In the genomic region with DNA sequence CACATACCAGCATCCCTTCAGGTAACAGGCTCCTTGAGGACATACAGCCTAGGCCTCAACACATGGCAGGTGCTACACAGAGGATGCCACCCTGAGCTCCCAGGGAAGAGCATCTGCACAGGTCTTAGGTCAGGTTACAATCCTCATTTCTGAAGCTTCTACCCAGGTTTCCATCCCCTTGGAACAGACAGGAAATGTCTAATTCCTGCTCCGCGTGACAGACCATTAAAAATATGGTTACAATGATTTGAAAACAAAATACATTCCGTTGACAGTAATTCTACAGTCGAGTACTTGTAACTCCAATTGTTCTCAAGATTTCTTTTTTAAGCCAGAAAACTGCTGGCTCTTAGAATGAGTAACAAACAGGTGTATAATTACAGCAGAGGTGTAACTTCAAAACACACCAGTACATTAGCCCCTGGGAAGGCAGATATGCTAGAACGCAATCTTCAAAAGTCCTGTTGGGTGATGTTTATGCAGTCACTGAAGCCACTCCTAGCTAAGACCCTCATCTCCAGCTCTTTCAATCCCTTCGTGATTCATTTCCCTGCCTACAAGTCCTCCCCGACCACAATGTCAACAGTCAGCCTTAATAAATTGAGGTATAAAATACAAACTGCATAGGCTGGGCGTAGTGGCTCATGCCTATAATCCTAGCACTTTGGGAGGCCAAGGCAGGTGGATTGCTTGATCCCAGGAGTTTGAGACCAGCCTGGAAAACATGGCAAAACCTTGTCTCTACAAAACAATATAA, we compare ENCODE assay signal across 27 cellular contexts. TPM values are rescaled to one million over a fixed set of nuclear protein-coding genes. Genes with fewer than 3 reads are reported as not detected.
DNase-seq lines count a peak whose midpoint lies in the region; ATAC-seq and TF ChIP-seq lines count a peak whose summit lies in the region.
"Had no signal": no experiment of that assay in that cellular context is flagged by ENCODE, and none has a peak within 500 bp of the region (broad histone marks: within the 10 kb centered on the region; RNA-seq: fewer than 3 reads in every experiment).

No MANE protein-coding gene starts in this region.

- no peak overlapping the region for H3K4me3 Mint-ChIP-seq in CD8-positive, alpha-beta T cell
- no peak overlapping the region for H3K4me3 Mint-ChIP-seq in glutamatergic neuron (ENCODE audit: unreplicated experiment)
- H3K4me3 Mint-ChIP-seq: activated naive CD8-positive, alpha-beta T cell; activated T-helper 1 cell treated with anti-CD3 and anti-CD28 coated beads, Interleukin-12 subunit alpha, Interleukin-12 subunit beta, Interleukin-2, Interleukin-4 antibody, amounts not matched to agents 30 ng/mL and 10 ng/mL and 1 ng/mL, durations not matched to agents 14 hours and 24 hours and 36 hours; brain; CD4-positive, alpha-beta T cell had no signal

- H3K9me3 Mint-ChIP-seq in CD8-positive, alpha-beta T cell: no peaks in the 10 kb centered on the region
- peaks cover 3% of the 10 kb centered on the region for H3K9me3 Mint-ChIP-seq in glutamatergic neuron (ENCODE audit: unreplicated experiment)
- H3K9me3 Mint-ChIP-seq: activated T-helper 1 cell treated with anti-CD3 and anti-CD28 coated beads, Interleukin-12 subunit alpha, Interleukin-12 subunit beta, Interleukin-2, Interleukin-4 antibody, amounts not matched to agents 30 ng/mL and 10 ng/mL and 1 ng/mL, durations not matched to agents 14 hours and 24 hours and 36 hours; brain; CD4-positive, alpha-beta T cell had no signal

- H3K27ac Mint-ChIP-seq in CD8-positive, alpha-beta T cell: peak overlapping the region; percentile 15
- peak overlapping the region; percentile 23 for H3K27ac Mint-ChIP-seq in glutamatergic neuron (ENCODE audit: unreplicated experiment)
- H3K27ac Mint-ChIP-seq: activated naive CD8-positive, alpha-beta T cell; activated T-helper 1 cell treated with anti-CD3 and anti-CD28 coated beads, Interleukin-12 subunit alpha, Interleukin-12 subunit beta, Interleukin-2, Interleukin-4 antibody, amounts not matched to agents 30 ng/mL and 10 ng/mL and 1 ng/mL, durations not matched to agents 14 hours and 24 hours and 36 hours; CD4-positive, alpha-beta T cell had no signal

- peaks cover 11% of the 10 kb centered on the region for H3K36me3 ChIP-seq in CD8-positive, alpha-beta T cell (ENCODE audit: insufficient read depth, low read length)
- H3K36me3 ChIP-seq: colonic mucosa had no signal

- H3K9me3 ChIP-seq in CD8-positive, alpha-beta T cell (ENCODE audit: low read length): no peaks in the 10 kb centered on the region
- H3K9me3 ChIP-seq: colonic mucosa, SK-N-SH, stomach, upper lobe of left lung had no signal

- intact Hi-C loops in CD8-positive, alpha-beta T cell (cut with DNase I, micrococcal nuclease): no loop called here

- POLR2A ChIA-PET in CD8-positive, alpha-beta T cell (lab: Charles Lee): no interaction called here

- no peaks in the 10 kb centered on the region for H3K27me3 Mint-ChIP-seq in CD8-positive, alpha-beta T cell (ENCODE audit: low read depth)
- no peaks in the 10 kb centered on the region for H3K27me3 Mint-ChIP-seq in glutamatergic neuron (ENCODE audit: unreplicated experiment)
- H3K27me3 Mint-ChIP-seq: activated naive CD8-positive, alpha-beta T cell; brain; CD4-positive, alpha-beta T cell had no signal

- H3K36me3 Mint-ChIP-seq in CD8-positive, alpha-beta T cell: peaks cover 20% of the 10 kb centered on the region
- no peaks in the 10 kb centered on the region for H3K36me3 Mint-ChIP-seq in glutamatergic neuron (ENCODE audit: unreplicated experiment)
- H3K36me3 Mint-ChIP-seq: activated naive CD8-positive, alpha-beta T cell; brain had no signal

- peaks cover 11% of the 10 kb centered on the region for H3K4me1 ChIP-seq in CD8-positive, alpha-beta T cell (ENCODE audit: insufficient read depth, low read length)
- H3K4me1 ChIP-seq: colonic mucosa had no signal

- no peak for TF ChIP-seq CTCF in CD8-positive, alpha-beta T cell (IDR thresholded peaks at IDR 0.05)
- TF ChIP-seq CTCF in glutamatergic neuron (IDR thresholded peaks at IDR 0.05; ENCODE audit: partially characterized antibody, unreplicated experiment): no peak

- no peaks in the 10 kb centered on the region for H3K27me3 ChIP-seq in CD8-positive, alpha-beta T cell (ENCODE audit: insufficient read depth, low read length)
- H3K27me3 ChIP-seq: colonic mucosa, stomach, upper lobe of left lung had no signal

- no peak overlapping the region for H3K4me3 ChIP-seq in CD8-positive, alpha-beta T cell (ENCODE audit: low read depth, low read length)
- H3K4me3 ChIP-seq: colonic mucosa, lung, stomach, upper lobe of left lung had no signal

- DNase-seq in CD8-positive, alpha-beta T cell: no peak
- peak; percentile 40 for DNase-seq in ELR (ENCODE audit: low read depth)
- peak; percentile 65 for DNase-seq in NCI-H69 (lab: John Stamatoyannopoulos, UW)
- no peak for DNase-seq in glutamatergic neuron
- DNase-seq in central memory CD4-positive, alpha-beta T cell: no peak
- DNase-seq: activated CD8-positive, alpha-beta memory T cell treated with anti-CD3 and anti-CD28 coated beads for 24 hours; CD4-positive, alpha-beta T cell; colonic mucosa; hippocampal formation; islet precursor cell; Kasumi-1; NCI-H1105 treated with DMSO at 0.1 percent for 48 hours; NCI-H345; SK-N-SH; stimulated activated CD4-positive, alpha-beta T cell treated with anti-CD3 and anti-CD28 coated beads, Interleukin-4, amount 100 ng/mL, for 4 hours; stomach; T1000; upper lobe of left lung had no signal

- peaks cover 58% of the 10 kb centered on the region for H3K4me1 Mint-ChIP-seq in CD8-positive, alpha-beta T cell (ENCODE audit: low read depth)
- H3K4me1 Mint-ChIP-seq in glutamatergic neuron (ENCODE audit: low read depth, unreplicated experiment): peaks cover 10% of the 10 kb centered on the region

- CTCF ChIA-PET in CD8-positive, alpha-beta T cell (lab: Charles Lee): no interaction called here

- no peak overlapping the region for H3K27ac ChIP-seq in CD8-positive, alpha-beta T cell (ENCODE audit: low read depth, low read length)
- H3K27ac ChIP-seq: colonic mucosa, RWPE1, stomach, upper lobe of left lung had no signal

- ATAC-seq in CD8-positive, alpha-beta T cell: no peak
- no peak for ATAC-seq in GM19351 (IDR thresholded peaks at IDR 0.05; ENCODE audit: unreplicated experiment)
- no peak for ATAC-seq in HG02870 (IDR thresholded peaks at IDR 0.05; ENCODE audit: unreplicated experiment)
- no peak for ATAC-seq in HG02588 (IDR thresholded peaks at IDR 0.05; ENCODE audit: unreplicated experiment)
- ATAC-seq: activated CD4-positive, CD25-positive, alpha-beta regulatory T cell treated with anti-CD3 and anti-CD28 coated beads, Interleukin-2, amount 50 U/mL, for 24 hours had no signal

RNA-seq across cellular contexts. Expression of a gene that starts 11.6 kb away (rescaled TPM):
- total RNA-seq in CD8-positive, alpha-beta T cell: 10 to 100 TPM; 40.3 to 45.6 TPM
- 46.2 TPM for total RNA-seq in glutamatergic neuron (ENCODE audit: unreplicated experiment)

RNA-seq across cellular contexts. Expression of a gene that starts 12.2 kb away (rescaled TPM):
- 100 to 1,000 TPM; 171 to 177 TPM for total RNA-seq in CD8-positive, alpha-beta T cell
- 47.2 TPM for total RNA-seq in glutamatergic neuron (ENCODE audit: unreplicated experiment)

Comparison
In these comparisons a context has a peak if more than half of its experiments do, and no peak if none do; other contexts are left out.
1. DNase-seq: peak in ELR (single experiment) and NCI-H69 (single experiment); none in CD8-positive, alpha-beta T cell (0 of 7), glutamatergic neuron (single experiment) and central memory CD4-positive, alpha-beta T cell (single experiment).